ENCODE assay signal across 20 cellular contexts in genomic region chrX:114465689-114466088, GRCh38.
"Had no signal": no experiment of that assay in that cellular context is flagged by ENCODE, and none has a peak within 500 bp of the region (broad histone marks: within the 10 kb centered on the region; RNA-seq: fewer than 3 reads in every experiment).

No MANE protein-coding gene starts in this region.

- H3K27ac ChIP-seq: epithelial cell of prostate, esophagus muscularis mucosa, gastrocnemius medialis, heart right ventricle, ovary, right atrium auricular region, sigmoid colon, skin epidermis, stomach had no signal

- H3K4me1 ChIP-seq: esophagus muscularis mucosa, gastrocnemius medialis, heart right ventricle, right atrium auricular region, sigmoid colon, stomach had no signal

- H3K36me3 ChIP-seq: esophagus muscularis mucosa, gastrocnemius medialis, heart right ventricle, ovary, right atrium auricular region, sigmoid colon, stomach had no signal

- ATAC-seq: gastrocnemius medialis; heart right ventricle; mucosa of descending colon; naive thymus-derived CD8-positive, alpha-beta T cell had no signal

- H3K9me3 ChIP-seq: esophagus muscularis mucosa, gastrocnemius medialis, heart right ventricle, mucosa of descending colon, ovary, right atrium auricular region, sigmoid colon, stomach had no signal

- FAIRE-seq: islet of Langerhans had no signal

- DNase-seq: effector memory CD4-positive, alpha-beta T cell; gastrocnemius medialis; heart right ventricle; hypothalamus; kidney glomerular epithelial cell; mammary epithelial cell; mucosa of descending colon; naive thymus-derived CD8-positive, alpha-beta T cell; ovary; sigmoid colon; stimulated activated CD4-positive, alpha-beta T cell treated with anti-CD3 and anti-CD28 coated beads, Interleukin-12 subunit alpha, Interleukin-12 subunit beta, amount 100 ng/mL, for 4 hours; stimulated activated naive CD4-positive, alpha-beta T cell; stomach; substantia nigra; trophoblast cell had no signal

- H3K27me3 ChIP-seq: esophagus muscularis mucosa, gastrocnemius medialis, ovary, right atrium auricular region, sigmoid colon, stomach had no signal

- H3K4me3 ChIP-seq: esophagus muscularis mucosa, gastrocnemius medialis, heart right ventricle, mucosa of descending colon, ovary, right atrium auricular region, sigmoid colon, skin epidermis, stomach had no signal
